Comparison of ENCODE assay signal across 11 cellular contexts in genomic region chr1:12168451-12169160, GRCh38. TPM values are rescaled to one million over a fixed set of nuclear protein-coding genes. Genes with fewer than 3 reads are reported as not detected.
A peak's percentile ranks its signal among the peaks of the same experiment; 100 is the strongest.
DNase-seq lines count a peak whose midpoint lies in the region; ATAC-seq and TF ChIP-seq lines count a peak whose summit lies in the region.
"Had no signal": no experiment of that assay in that cellular context is flagged by ENCODE, and none has a peak within 500 bp of the region (broad histone marks: within the 10 kb centered on the region; RNA-seq: fewer than 3 reads in every experiment).

No MANE protein-coding gene starts in this region.

- peaks cover 52% of the 10 kb centered on the region for H3K36me3 Mint-ChIP-seq in activated CD8-positive, alpha-beta T cell treated with anti-CD3 and anti-CD28 coated beads for 36 hours (ENCODE audit: low read depth)

- intact Hi-C loops in activated CD8-positive, alpha-beta T cell treated with anti-CD3 and anti-CD28 coated beads for 36 hours (cut with micrococcal nuclease): no loop called here
- intact Hi-C loops in heart left ventricle (cut with DNase I) (loop anchor here in 2 of 10 donors (5.0 kb wide), 2 partner anchors 36 to 39 kb away; no protein-coding TSS in a partner anchor), gastrocnemius medialis (cut with DNase I; ENCODE audit: low total_unique reads) (loop anchor here (5.0 kb wide), 1 partner anchor 41 kb away; no protein-coding TSS in a partner anchor), posterior vena cava (cut with DNase I) (no loop called here)

- H3K27ac ChIP-seq in heart left ventricle: peak overlapping the region; percentile 74 to 96 (median 94)
- H3K27ac ChIP-seq in gastrocnemius medialis: peak overlapping the region; percentile 72 to 85 (median 84)
- H3K27ac ChIP-seq: VCaP had no signal

- TF ChIP-seq CTCF in GM12864 (IDR thresholded peaks at IDR 0.05; ENCODE audit: low read depth, low read length, missing control alignments) (no peak), heart left ventricle (IDR thresholded peaks at IDR 0.05) (no peak), gastrocnemius medialis (IDR thresholded peaks at IDR 0.05 in 4 of 5, conservative IDR thresholded peaks at IDR 0.05 in 1 of 5) (no peak)
- TF ChIP-seq CTCF in activated CD8-positive, alpha-beta T cell treated with anti-CD3 and anti-CD28 coated beads for 36 hours (IDR thresholded peaks at IDR 0.05): no peak

- H3K9me3 Mint-ChIP-seq in activated CD8-positive, alpha-beta T cell treated with anti-CD3 and anti-CD28 coated beads for 36 hours: peaks cover 4% of the 10 kb centered on the region

- no peaks in the 10 kb centered on the region for H3K27me3 Mint-ChIP-seq in activated CD8-positive, alpha-beta T cell treated with anti-CD3 and anti-CD28 coated beads for 36 hours

- peak overlapping the region; percentile 92 for H3K4me3 Mint-ChIP-seq in activated CD8-positive, alpha-beta T cell treated with anti-CD3 and anti-CD28 coated beads for 36 hours

- ATAC-seq in activated CD8-positive, alpha-beta T cell treated with anti-CD3 and anti-CD28 coated beads for 36 hours: no peak
- ATAC-seq in heart left ventricle (peak; percentile 32 to 83 (median 41)), gastrocnemius medialis (peak; percentile 16 to 32), HG03354 (IDR thresholded peaks at IDR 0.05; ENCODE audit: poor library complexity, severe bottlenecking, unreplicated experiment) (no peak)

- 46 to 60% (median 50%) methylated on average over 17 of the region's 17 CpGs for whole genome bisulfite sequencing in heart left ventricle, 4 donors

- H3K4me1 Mint-ChIP-seq in activated CD8-positive, alpha-beta T cell treated with anti-CD3 and anti-CD28 coated beads for 36 hours (ENCODE audit: low read depth): peaks cover 64% of the 10 kb centered on the region

- H3K27me3 ChIP-seq in heart left ventricle: peaks cover 0 to 8% (median 0%) of the 10 kb centered on the region in 9 donors
- H3K27me3 ChIP-seq in gastrocnemius medialis: peaks cover 0 to 4% (median 0%) of the 10 kb centered on the region in 3 donors
- H3K27me3 ChIP-seq: pancreas had no signal

- H3K4me3 ChIP-seq in GM12864 (ENCODE audit: low read depth, low read length): peak overlapping the region; percentile 86
- peak overlapping the region; percentile 71 to 99 (median 86) for H3K4me3 ChIP-seq in heart left ventricle
- H3K4me3 ChIP-seq in gastrocnemius medialis: peak overlapping the region; percentile 65 to 93 (median 73)

- POLR2A ChIA-PET in activated CD8-positive, alpha-beta T cell treated with anti-CD3 and anti-CD28 coated beads for 36 hours (lab: Charles Lee): interaction anchor here (1.0 to 5.8 kb wide), 8 partner anchors 9 to 261 kb away, joined by 3 to 57 read pairs (median 4); no protein-coding TSS in a partner anchor

- in situ Hi-C loops in gastrocnemius medialis (cut with MboI; ENCODE audit: low sequenced_read_pairs in 4 of 4): no loop called here

- no peak for DNase-seq in GM12864 (ENCODE audit: low read depth)
- no peak for DNase-seq in activated CD8-positive, alpha-beta T cell treated with anti-CD3 and anti-CD28 coated beads for 36 hours
- peak in 4 of 5 donors; percentile 61 to 65 (median 64) for DNase-seq in heart left ventricle
- no peak for DNase-seq in gastrocnemius medialis
- no peak for DNase-seq in posterior vena cava (ENCODE audit: low spot score)
- no peak for DNase-seq in RPMI8226
- DNase-seq in stimulated activated naive CD4-positive, alpha-beta T cell (lab: John Stamatoyannopoulos, UW): no peak
- DNase-seq: NCI-H446 treated with DMSO at 0.1 percent for 48 hours, pancreas had no signal

- CTCF ChIA-PET in activated CD8-positive, alpha-beta T cell treated with anti-CD3 and anti-CD28 coated beads for 36 hours (lab: Charles Lee): interaction anchor here (0.7 to 3.1 kb wide), 3 partner anchors 9 to 44 kb away, joined by 3 to 30 read pairs (median 10); no protein-coding TSS in a partner anchor

- H3K27ac Mint-ChIP-seq in activated CD8-positive, alpha-beta T cell treated with anti-CD3 and anti-CD28 coated beads for 36 hours: peak overlapping the region; percentile 99

- H3K36me3 ChIP-seq in heart left ventricle: peaks cover 0 to 29% (median 0%) of the 10 kb centered on the region in 9 donors
- H3K36me3 ChIP-seq in gastrocnemius medialis: no peaks in the 10 kb centered on the region
- H3K36me3 ChIP-seq: pancreas had no signal

- H3K9me3 ChIP-seq in heart left ventricle (no peaks in the 10 kb centered on the region), gastrocnemius medialis (no peaks in the 10 kb centered on the region)
- H3K9me3 ChIP-seq: pancreas had no signal

- H3K4me1 ChIP-seq in heart left ventricle (peaks cover 6 to 82% (median 38%) of the 10 kb centered on the region in 12 donors), gastrocnemius medialis (peaks cover 22 to 32% of the 10 kb centered on the region in 2 donors)
- H3K4me1 ChIP-seq: pancreas had no signal

- TF ChIP-seq POLR2A in heart left ventricle (IDR thresholded peaks at IDR 0.05) (no peak), gastrocnemius medialis (IDR thresholded peaks at IDR 0.05) (no peak)

RNA-seq across cellular contexts. Expression of gene TNFRSF1B, which starts 1.8 kb away (rescaled TPM):
- total RNA-seq in activated CD8-positive, alpha-beta T cell treated with anti-CD3 and anti-CD28 coated beads for 36 hours: 100 to 1,000 TPM; 173 to 191 TPM
- total RNA-seq in heart left ventricle: 10 to 100 TPM; 11.2 to 71.0 (median 16.6) TPM
- 10 to 100 TPM in 1 of 2 donors, 1 to 10 TPM in 1; 8.6 to 14.9 TPM for polyA plus RNA-seq in heart left ventricle
- total RNA-seq in gastrocnemius medialis: 10 to 100 TPM; 14.0 to 29.5 (median 18.8) TPM
- 10 to 100 TPM; 37.6 to 38.1 TPM for total RNA-seq in posterior vena cava

Comparison
In these comparisons a context has a peak if more than half of its experiments do, and no peak if none do; other contexts are left out.
1. DNase-seq: peak in heart left ventricle (4 of 5); none in GM12864 (single experiment), activated CD8-positive, alpha-beta T cell treated with anti-CD3 and anti-CD28 coated beads for 36 hours (single experiment), gastrocnemius medialis (0 of 2), posterior vena cava (single experiment), RPMI8226 (single experiment) and stimulated activated naive CD4-positive, alpha-beta T cell (0 of 6).
2. ATAC-seq: peak in heart left ventricle (4 of 4) and gastrocnemius medialis (2 of 2); none in activated CD8-positive, alpha-beta T cell treated with anti-CD3 and anti-CD28 coated beads for 36 hours (single experiment) and HG03354 (single experiment).
3. Peak in every context shown above with its lines, with median percentiles within 50 percentile points of each other: H3K4me3 ChIP-seq.